8 cellular contexts compared by ENCODE assay signal in genomic region chr1:1273535-1274298, GRCh38. TPM values are rescaled to one million over a fixed set of nuclear protein-coding genes. Genes with fewer than 3 reads are reported as not detected.
A peak's percentile ranks its signal among the peaks of the same experiment; 100 is the strongest.
DNase-seq lines count a peak whose midpoint lies in the region; ATAC-seq, FAIRE-seq and TF ChIP-seq lines count a peak whose summit lies in the region.

Gene UBE2J2 (minus strand): TSS chr1:1273854. CDS start chr1:1267992, 5,862 bp downstream.

- TF ChIP-seq CTCF in D721Med (IDR thresholded peaks at IDR 0.05; ENCODE audit: insufficient read depth, missing control alignments) (no peak), KMS-11 (conservative IDR thresholded peaks at IDR 0.05; ENCODE audit: low read depth, low read length) (no peak), RWPE1 (conservative IDR thresholded peaks at IDR 0.05; ENCODE audit: low read depth) (no peak), fibroblast of mammary gland (conservative IDR thresholded peaks at IDR 0.05; ENCODE audit: control insufficient read depth, insufficient read depth, low read depth, low read length) (no peak), natural killer cell (IDR thresholded peaks at IDR 0.05) (no peak)

- H3K9me3 Mint-ChIP-seq in activated T-helper 17 cell treated with anti-CD3 and anti-CD28 coated beads, Interleukin-2, amount 50 U/mL, for 72 hours = no peaks in the 10 kb centered on the region
- no peaks in the 10 kb centered on the region for H3K9me3 Mint-ChIP-seq in natural killer cell

- peak within 1 kb of the TSS; percentile 93 for H2AFZ ChIP-seq in KMS-11 (ENCODE audit: low read depth)

- H3K27ac Mint-ChIP-seq in activated T-helper 17 cell treated with anti-CD3 and anti-CD28 coated beads, Interleukin-2, amount 50 U/mL, for 72 hours = peak within 1 kb of the TSS; percentile 85
- peak within 1 kb of the TSS; percentile 51 to 58 for H3K27ac Mint-ChIP-seq in natural killer cell

- H3K27ac ChIP-seq in KMS-11 (peak within 1 kb of the TSS; percentile 39), RWPE1 (peak within 1 kb of the TSS; percentile 81)

- peaks cover 4% of the 10 kb centered on the region; the same call in 1 of the 2 replicates for H4K20me1 ChIP-seq in KMS-11 (ENCODE audit: insufficient read depth)

- POLR2A ChIA-PET in RWPE1 (lab: Yijun Ruan, JAX; ENCODE audit: low non-redundant PET) = interaction anchor here (0.5 to 0.6 kb wide), 3 partner anchors 12 to 102 kb away, joined by 4 to 10 read pairs (median 6); no protein-coding TSS in a partner anchor

- H3K4me2 ChIP-seq in KMS-11 = peak within 1 kb of the TSS; percentile 100

- H3K4me3 ChIP-seq in KMS-11 (IDR thresholded peaks at IDR 0.05; ENCODE audit: insufficient read depth, low read depth, low read length) (peak within 1 kb of the TSS; percentile 62), fibroblast of mammary gland (ENCODE audit: control insufficient read depth, low read depth, low read length) (peak within 1 kb of the TSS; percentile 76)

- intact Hi-C loops in natural killer cell (cut with micrococcal nuclease) = loop anchor here (5.0 kb wide), 2 partner anchors 34 to 156 kb away; partner anchors contain the start of genes ACAP3, C1orf159 and PUSL1

- peak within 1 kb of the TSS; percentile 70 for H3K9ac ChIP-seq in KMS-11

- peaks cover 19% of the 10 kb centered on the region for H3K4me1 Mint-ChIP-seq in activated T-helper 17 cell treated with anti-CD3 and anti-CD28 coated beads, Interleukin-2, amount 50 U/mL, for 72 hours
- peaks cover 28 to 37% of the 10 kb centered on the region in 2 donors for H3K4me1 Mint-ChIP-seq in natural killer cell

- H3K27me3 Mint-ChIP-seq in activated T-helper 17 cell treated with anti-CD3 and anti-CD28 coated beads, Interleukin-2, amount 50 U/mL, for 72 hours = no peaks in the 10 kb centered on the region
- no peaks in the 10 kb centered on the region for H3K27me3 Mint-ChIP-seq in natural killer cell (ENCODE audit: low read depth in 2 of 2)

- peak within 1 kb of the TSS; percentile 83 for H3K4me3 Mint-ChIP-seq in activated T-helper 17 cell treated with anti-CD3 and anti-CD28 coated beads, Interleukin-2, amount 50 U/mL, for 72 hours
- H3K4me3 Mint-ChIP-seq in natural killer cell = peak within 1 kb of the TSS; percentile 84

- H3K4me1 ChIP-seq in KMS-11 (ENCODE audit: low read depth, poor library complexity, severe bottlenecking) = peaks cover 14% of the 10 kb centered on the region

- peak; percentile 70 for ATAC-seq in GM21576 (IDR thresholded peaks at IDR 0.05; ENCODE audit: unreplicated experiment)
- ATAC-seq in activated T-helper 17 cell treated with anti-CD3 and anti-CD28 coated beads, Interleukin-2, amount 50 U/mL, for 72 hours (replicated peaks) = peak; percentile 98
- ATAC-seq in natural killer cell = peak; percentile 96 to 99 (median 98)

- H3K27me3 ChIP-seq in KMS-11 (ENCODE audit: insufficient read depth, low read depth) = no peaks in the 10 kb centered on the region; the same call in 1 of the 2 replicates

- DNase-seq in D721Med (ENCODE audit: insufficient read length, low spot score) = peak; percentile 83
- DNase-seq in RWPE1 (ENCODE audit: low spot score) = peak; percentile 95
- DNase-seq in fibroblast of mammary gland (ENCODE audit: low read depth) = peak; percentile 89
- DNase-seq in natural killer cell = peak; percentile 86
- DNase-seq in stimulated activated naive CD4-positive, alpha-beta T cell (lab: John Stamatoyannopoulos, UW) = peak; percentile 79 to 92 (median 90)

- peaks cover 45% of the 10 kb centered on the region for H3K79me2 ChIP-seq in KMS-11 (ENCODE audit: insufficient read depth, low read depth)

- CTCF ChIA-PET in RWPE1 (lab: Yijun Ruan, JAX) = interaction anchor here (0.8 kb wide), 1 partner anchor 23 kb away, joined by 5 read pairs; no protein-coding TSS in a partner anchor

- FAIRE-seq in D721Med (lab: Jason Lieb, UNC) = no peak

- H3K36me3 ChIP-seq in KMS-11 (ENCODE audit: insufficient read depth) = 0 out of 2 replicates have a peak, but pooled peaks cover 3% of the 10 kb centered on the region

- peaks cover 38% of the 10 kb centered on the region for H3K36me3 Mint-ChIP-seq in activated T-helper 17 cell treated with anti-CD3 and anti-CD28 coated beads, Interleukin-2, amount 50 U/mL, for 72 hours (ENCODE audit: low read depth)
- no peaks in the 10 kb centered on the region for H3K36me3 Mint-ChIP-seq in natural killer cell

RNA-seq across cellular contexts. Expression of gene UBE2J2, which starts in this region (rescaled TPM):
- 10 to 100 TPM; 68.7 to 78.0 TPM for total RNA-seq in activated T-helper 17 cell treated with anti-CD3 and anti-CD28 coated beads, Interleukin-2, amount 50 U/mL, for 72 hours
- total RNA-seq in natural killer cell = 10 to 100 TPM; 66.0 to 84.2 (median 78.1) TPM

Comparison
In these comparisons a context has a peak if more than half of its experiments do, and no peak if none do; other contexts are left out.
1. Peak in every context shown above with its lines: DNase-seq, ATAC-seq, H3K4me3 ChIP-seq and H3K27ac ChIP-seq.